Comparison of ENCODE assay signal across 9 cellular contexts in genomic region chrX:1535241-1536041, GRCh38. TPM values are rescaled to one million over a fixed set of nuclear protein-coding genes. Genes with fewer than 3 reads are reported as not detected.
DNase-seq lines count a peak whose midpoint lies in the region; ATAC-seq, FAIRE-seq and TF ChIP-seq lines count a peak whose summit lies in the region.
"Had no signal": no experiment of that assay in that cellular context is flagged by ENCODE, and none has a peak within 500 bp of the region (broad histone marks: within the 10 kb centered on the region; RNA-seq: fewer than 3 reads in every experiment).

No MANE protein-coding gene starts in this region.

- no TSS peak for BruUV-seq in K562 (replicated peaks; lab: Mats Ljungman, UMichigan)

- peak overlapping the region; percentile 90 for H3K4me2 ChIP-seq in BLaER1
- H3K4me2 ChIP-seq in K562 (ENCODE audit: insufficient read depth, low read length) = no peak overlapping the region

- CTCF ChIA-PET in K562 (lab: Yijun Ruan, JAX; ENCODE audit: low intra/inter-chr PET ratio) = no interaction called here

- TF ChIP-seq EP300 in K562 (IDR thresholded peaks at IDR 0.05; ENCODE audit: low read length) = no peak

- H3K9me1 ChIP-seq in K562 (ENCODE audit: control insufficient read depth, insufficient read depth, low read length) = no peaks in the 10 kb centered on the region

- TF ChIP-seq POLR2A in K562 (conservative IDR thresholded peaks at IDR 0.05) = no peak
- TF ChIP-seq POLR2A in uterus (IDR thresholded peaks at IDR 0.05) = no peak

- no peak for TF ChIP-seq RAD21 in K562 (CRISPR knock-in tag; conservative IDR thresholded peaks at IDR 0.05 in 1 of 2, IDR thresholded peaks at IDR 0.05 in 1 of 2)

- H3K27me3 ChIP-seq in BLaER1 (no peaks in the 10 kb centered on the region), K562 (ENCODE audit: control insufficient read depth in 2 of 2, insufficient read depth in 2 of 2, low read length in 2 of 2) (no peaks in the 10 kb centered on the region), uterus (no peaks in the 10 kb centered on the region)

- peak; percentile 21 for ATAC-seq in GM21576 (IDR thresholded peaks at IDR 0.05; ENCODE audit: unreplicated experiment)
- ATAC-seq in K562 = no peak

- peaks cover 44% of the 10 kb centered on the region for H3K4me1 ChIP-seq in BLaER1
- H3K4me1 ChIP-seq in K562 (replicated peaks in 1 of 2; ENCODE audit: control insufficient read depth in 2 of 2, insufficient read depth in 2 of 2, low read length in 2 of 2) = peaks cover 0 to 5% of the 10 kb centered on the region in 2 experiments; a peak in 2 of 5 replicates
- H3K4me1 ChIP-seq in uterus = no peaks in the 10 kb centered on the region

- H4K20me1 ChIP-seq in BLaER1 (peaks cover 43% of the 10 kb centered on the region), K562 (replicated peaks; ENCODE audit: control insufficient read depth, insufficient read depth, low read length) (no peaks in the 10 kb centered on the region)

- intact Hi-C loops in K562 (cut with micrococcal nuclease) (loop anchor here (5.0 kb wide), 1 partner anchor 83 kb away; the partner anchor contains the start of gene ASMTL), uterus (cut with DNase I; ENCODE audit: low total_unique reads) (no loop called here)

- no peak for FAIRE-seq in K562 (lab: Jason Lieb, UNC)

- H3K36me3 ChIP-seq in BLaER1 (peaks cover 19% of the 10 kb centered on the region), K562 (ENCODE audit: control insufficient read depth, insufficient read depth, low read length) (no peaks in the 10 kb centered on the region), uterus (no peaks in the 10 kb centered on the region)

- TF ChIP-seq CTCF in K562 (IDR thresholded peaks at IDR 0.05 in 2 of 3, conservative IDR thresholded peaks at IDR 0.05 in 1 of 3; ENCODE audit: insufficient read depth in 2 of 3, low read depth in 1 of 3, low read length in 3 of 3) (no peak), uterus (IDR thresholded peaks at IDR 0.05) (no peak)

- POLR2A ChIA-PET in K562 (lab: Yijun Ruan, JAX) = no interaction called here

- H2AFZ ChIP-seq in K562 (ENCODE audit: low read depth, low read length) = no peak overlapping the region; the same call in 1 of the 2 replicates

- peak overlapping the region; percentile 95 for H3K9ac ChIP-seq in BLaER1
- no peak overlapping the region for H3K9ac ChIP-seq in K562 (ENCODE audit: insufficient read depth in 1 of 2, low read depth in 2 of 2, low read length in 2 of 2)

- WGBS in K562 (ENCODE audit: insufficient coverage, low coverage, missing lambda C conversion rate) = 50% methylated on average over 18 of the region's 33 CpGs

- no peaks in the 10 kb centered on the region for H3K9me3 ChIP-seq in BLaER1
- H3K9me3 ChIP-seq in K562 (replicated peaks; ENCODE audit: control insufficient read depth, insufficient read depth, low read depth, low read length) = no peaks in the 10 kb centered on the region
- H3K9me3 ChIP-seq in uterus = no peaks in the 10 kb centered on the region

- DNase-seq in SKM-1 (lab: John Stamatoyannopoulos, UW; ENCODE audit: unreplicated experiment) (peak; percentile 37), K562 (ENCODE audit: extremely low read depth in 1 of 4, low spot score in 3 of 4) (no peak), middle frontal gyrus (ENCODE audit: extremely low spot score, low spot score) (no peak), uterus (no peak), NCI-H187 (lab: John Stamatoyannopoulos, UW) (no peak)
- DNase-seq in stimulated activated CD4-positive, alpha-beta T cell treated with anti-CD3 and anti-CD28 coated beads, Interleukin-4, amount 100 ng/mL, for 48 hours (ENCODE audit: low read depth in 2 of 2) = peak; percentile 38 to 58

- H3K27ac ChIP-seq in BLaER1 = peak overlapping the region; percentile 97
- no peak overlapping the region for H3K27ac ChIP-seq in K562 (ENCODE audit: extremely low read depth, low read depth, low read length)
- no peak overlapping the region for H3K27ac ChIP-seq in uterus
- H3K27ac ChIP-seq: VCaP had no signal

- in situ Hi-C loops in K562 (cut with MboI) = loop anchor here (5.0 kb wide), 1 partner anchor 53 kb away; no protein-coding TSS in a partner anchor

- no peaks in the 10 kb centered on the region for H3K79me2 ChIP-seq in K562 (ENCODE audit: control insufficient read depth, insufficient read depth, low read length)

- H3K4me3 ChIP-seq in BLaER1 (peak overlapping the region; percentile 99), K562 (no peak overlapping the region), uterus (no peak overlapping the region)

TF ChIP-seq in K562, 482 proteins besides CTCF, POLR2A, EP300 and RAD21:
- TF ChIP-seq MCM3 (IDR thresholded peaks at IDR 0.05) = peak; percentile 90
- peak; percentile 57 for TF ChIP-seq RAD51 (IDR thresholded peaks at IDR 0.05; ENCODE audit: borderline replicate concordance, low read depth)
- 0 out of 2 replicates have a peak, but pooled peaks have one; percentile 15 for TF ChIP-seq ESRRA (IDR thresholded peaks at IDR 0.05; ENCODE audit: borderline replicate concordance, low read depth)
- TF ChIP-seq, protein P1, sequence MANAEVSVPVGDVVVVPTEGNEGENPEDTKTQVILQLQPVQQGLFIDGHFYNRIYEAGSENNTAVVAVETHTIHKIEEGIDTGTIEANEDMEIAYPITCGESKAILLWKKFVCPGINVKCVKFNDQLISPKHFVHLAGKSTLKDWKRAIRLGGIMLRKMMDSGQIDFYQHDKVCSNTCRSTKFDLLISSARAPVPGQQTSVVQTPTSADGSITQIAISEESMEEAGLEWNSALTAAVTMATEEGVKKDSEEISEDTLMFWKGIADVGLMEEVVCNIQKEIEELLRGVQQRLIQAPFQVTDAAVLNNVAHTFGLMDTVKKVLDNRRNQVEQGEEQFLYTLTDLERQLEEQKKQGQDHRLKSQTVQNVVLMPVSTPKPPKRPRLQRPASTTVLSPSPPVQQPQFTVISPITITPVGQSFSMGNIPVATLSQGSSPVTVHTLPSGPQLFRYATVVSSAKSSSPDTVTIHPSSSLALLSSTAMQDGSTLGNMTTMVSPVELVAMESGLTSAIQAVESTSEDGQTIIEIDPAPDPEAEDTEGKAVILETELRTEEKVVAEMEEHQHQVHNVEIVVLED (CRISPR knock-in tag; IDR thresholded peaks at IDR 0.05) = peak; percentile 48; the same call in 1 of the 2 replicates
- no peak for TF ChIP-seq MYNN (IDR thresholded peaks at IDR 0.05)
- no peak for TF ChIP-seq MYNN (CRISPR knock-in tag; IDR thresholded peaks at IDR 0.05)
- TF ChIP-seq SMARCE1 (IDR thresholded peaks at IDR 0.05) = peak; percentile 31; the same call in 1 of the 2 replicates
- TF ChIP-seq CTBP1 (IDR thresholded peaks at IDR 0.05; ENCODE audit: borderline replicate concordance) = peak; percentile 39; the same call in 1 of the 2 replicates
- TF ChIP-seq, protein P2, sequence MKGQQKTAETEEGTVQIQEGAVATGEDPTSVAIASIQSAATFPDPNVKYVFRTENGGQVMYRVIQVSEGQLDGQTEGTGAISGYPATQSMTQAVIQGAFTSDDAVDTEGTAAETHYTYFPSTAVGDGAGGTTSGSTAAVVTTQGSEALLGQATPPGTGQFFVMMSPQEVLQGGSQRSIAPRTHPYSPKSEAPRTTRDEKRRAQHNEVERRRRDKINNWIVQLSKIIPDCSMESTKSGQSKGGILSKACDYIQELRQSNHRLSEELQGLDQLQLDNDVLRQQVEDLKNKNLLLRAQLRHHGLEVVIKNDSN (CRISPR knock-in tag; IDR thresholded peaks at IDR 0.05) = 0 out of 2 replicates have a peak, but pooled peaks have one; percentile 31
- no peak for TF ChIP-seq THRAP3 (IDR thresholded peaks at IDR 0.05; ENCODE audit: borderline replicate concordance)

RNA-seq across cellular contexts. Expression of gene P2RY8, which starts 1.5 kb away (rescaled TPM):
- 0.12 TPM in 1 of 2 replicates, not detected in the other for total RNA-seq in K562 (2011; cell fraction: chromatin; rRNA removed; ENCODE audit: low replicate concordance)
- 0.50 TPM in 1 of 2 replicates, not detected in the other for total RNA-seq in K562 (2011; cell fraction: nucleolus; rRNA removed)
- not detected in 2 replicates for total RNA-seq in K562 (2011; cell fraction: nucleoplasm; rRNA removed)
- total RNA-seq in K562 (2014; rRNA removed) (0.08 and 0.09 TPM in 2 replicates), K562 (2014; rRNA removed; fragmentation: Illumina TruSeq; extraction: Trizol) (0.03 and 0.04 TPM in 2 replicates), K562 (2015; rRNA removed; fragmentation: Illumina TruSeq; extraction: Trizol) (0.57 and 0.69 TPM in 2 replicates), K562 (2021) (0.31 and 0.72 TPM in 2 replicates), uterus (1 to 10 TPM in 1 of 4 donors, under 1 TPM in 2, not detected in 1; 0.59 to 3.6 (median 0.90) TPM)
- polyA plus RNA-seq in K562 (2011; rRNA removed) (not detected in 2 replicates), K562 (2014; fragmentation: Illumina TruSeq; extraction: Trizol) (0.07 and 0.14 TPM in 2 replicates), K562 (2014; fragmentation: Nextera tagmentation; extraction: Ambion mirVana) (not detected), K562 (2014; rRNA removed) (0.04 and 0.07 TPM in 2 replicates)
- 0.03 and 0.06 TPM in 2 replicates for polyA plus RNA-seq in K562 (2011; cell fraction: cytosol; rRNA removed)
- 0.06 TPM in 1 of 2 replicates, not detected in the other for polyA plus RNA-seq in K562 (2011; cell fraction: nucleus; rRNA removed)
- 0.65 and 4.6 TPM in 2 replicates for polyA plus RNA-seq in K562 (2012)
- polyA minus RNA-seq in K562 (2011; rRNA and poly(A)+ RNA removed) = not detected in 2 replicates
- not detected in 2 replicates for polyA minus RNA-seq in K562 (2011; cell fraction: cytosol; rRNA and poly(A)+ RNA removed)
- polyA minus RNA-seq in K562 (2011; cell fraction: nucleus; rRNA and poly(A)+ RNA removed) = not detected in 2 replicates

RNA-seq across cellular contexts. Expression of gene AKAP17A, which starts 56.0 kb away (rescaled TPM):
- 35.5 and 67.9 TPM in 2 replicates for total RNA-seq in K562 (2011; cell fraction: chromatin; rRNA removed; ENCODE audit: low replicate concordance)
- total RNA-seq in K562 (2011; cell fraction: nucleolus; rRNA removed) = 47.4 and 50.5 TPM in 2 replicates
- total RNA-seq in K562 (2011; cell fraction: nucleoplasm; rRNA removed) = 25.8 and 35.2 TPM in 2 replicates
- 26.8 and 28.0 TPM in 2 replicates for total RNA-seq in K562 (2014; rRNA removed)
- 5.5 and 6.1 TPM in 2 replicates for total RNA-seq in K562 (2014; rRNA removed; fragmentation: Illumina TruSeq; extraction: Trizol)
- 12.0 and 13.5 TPM in 2 replicates for total RNA-seq in K562 (2015; rRNA removed; fragmentation: Illumina TruSeq; extraction: Trizol)
- total RNA-seq in K562 (2021) = 24.2 TPM in 2 replicates
- 7.8 and 14.2 TPM in 2 replicates for polyA plus RNA-seq in K562 (2011; rRNA removed)
- 8.1 and 9.8 TPM in 2 replicates for polyA plus RNA-seq in K562 (2011; cell fraction: cytosol; rRNA removed)
- polyA plus RNA-seq in K562 (2011; cell fraction: nucleus; rRNA removed) = 154 and 165 TPM in 2 replicates
- 19.4 and 24.5 TPM in 2 replicates for polyA plus RNA-seq in K562 (2012)
- polyA plus RNA-seq in K562 (2014; fragmentation: Illumina TruSeq; extraction: Trizol) = 8.2 and 10.4 TPM in 2 replicates
- 1 to 10 TPM; 1.2 to 1.3 TPM for polyA plus RNA-seq in K562 (2014; fragmentation: Nextera tagmentation; extraction: Ambion mirVana)
- polyA plus RNA-seq in K562 (2014; rRNA removed) = 22.2 and 29.5 TPM in 2 replicates
- 1.9 and 2.1 TPM in 2 replicates for polyA minus RNA-seq in K562 (2011; rRNA and poly(A)+ RNA removed)
- 4.8 and 5.9 TPM in 2 replicates for polyA minus RNA-seq in K562 (2011; cell fraction: cytosol; rRNA and poly(A)+ RNA removed)
- polyA minus RNA-seq in K562 (2011; cell fraction: nucleus; rRNA and poly(A)+ RNA removed) = 13.1 and 18.2 TPM in 2 replicates
- total RNA-seq in uterus = 10 to 100 TPM; 21.5 to 52.9 (median 29.6) TPM

Comparison
In these comparisons a context has a peak if more than half of its experiments do, and no peak if none do; other contexts are left out.
1. DNase-seq: peak in SKM-1 (single experiment) and stimulated activated CD4-positive, alpha-beta T cell treated with anti-CD3 and anti-CD28 coated beads, Interleukin-4, amount 100 ng/mL, for 48 hours (2 of 2); none in K562 (0 of 4), middle frontal gyrus (single experiment), uterus (0 of 2) and NCI-H187 (0 of 2).